In genomic region chr17:78961571-78961970, GRCh38 we compare ENCODE assay signal across 22 cellular contexts. TPM values are rescaled to one million over a fixed set of nuclear protein-coding genes. Genes with fewer than 3 reads are reported as not detected.
"Had no signal": no experiment of that assay in that cellular context is flagged by ENCODE, and none has a peak within 500 bp of the region (broad histone marks: within the 10 kb centered on the region; RNA-seq: fewer than 3 reads in every experiment).

No MANE protein-coding gene starts in this region.

- H3K9me3 ChIP-seq: body of pancreas, psoas muscle, stomach, suprapubic skin had no signal

- H3K9me3 Mint-ChIP-seq: activated naive CD8-positive, alpha-beta T cell treated with anti-CD3 and anti-CD28 coated beads, Interleukin-2, amount 50 U/mL, for 24 hours; activated T-helper 1 cell treated with anti-CD3 and anti-CD28 coated beads, Interleukin-12 subunit alpha, Interleukin-12 subunit beta, Interleukin-2, Interleukin-4 antibody, amounts not matched to agents 30 ng/mL and 10 ng/mL and 1 ng/mL, durations not matched to agents 14 hours and 24 hours and 36 hours; dendritic cell treated with granulocyte-macrophage colony-stimulating factor and Interleukin-4, amounts not matched to agents 40 ng/mL and 50 ng/mL, for 4 days; mesothelial cell of epicardium; natural killer cell; stimulated activated memory B cell treated with anti-CD40 and anti-IgM and Interleukin-4, amounts not matched to agents 10 μg/mL and 1 μg/mL and 100 μg/mL, for 72 hours; type B pancreatic cell had no signal

- H3K36me3 Mint-ChIP-seq: natural killer cell; stimulated activated memory B cell treated with anti-CD40 and anti-IgM and Interleukin-4, amounts not matched to agents 10 μg/mL and 1 μg/mL and 100 μg/mL, for 72 hours; type B pancreatic cell had no signal

- H3K27ac Mint-ChIP-seq: activated CD8-positive, alpha-beta T cell treated with anti-CD3 and anti-CD28 coated beads, Interleukin-2, amount 10 ng/mL, durations not matched to agents 7 days and 5 days; activated naive CD8-positive, alpha-beta T cell treated with anti-CD3 and anti-CD28 coated beads, Interleukin-2, amount 50 U/mL, for 24 hours; activated T-helper 1 cell treated with anti-CD3 and anti-CD28 coated beads, Interleukin-12 subunit alpha, Interleukin-12 subunit beta, Interleukin-2, Interleukin-4 antibody, amounts not matched to agents 30 ng/mL and 10 ng/mL and 1 ng/mL, durations not matched to agents 14 hours and 24 hours and 36 hours; dendritic cell treated with granulocyte-macrophage colony-stimulating factor and Interleukin-4, amounts not matched to agents 40 ng/mL and 50 ng/mL, for 4 days; mesothelial cell of epicardium; natural killer cell; stimulated activated memory B cell treated with anti-CD40 and anti-IgM and Interleukin-4, amounts not matched to agents 10 μg/mL and 1 μg/mL and 100 μg/mL, for 72 hours; T-helper 17 cell had no signal

- ATAC-seq: activated CD8-positive, alpha-beta T cell treated with anti-CD3 and anti-CD28 coated beads, Interleukin-2, amount 10 ng/mL, durations not matched to agents 7 days and 5 days; activated naive CD8-positive, alpha-beta T cell treated with anti-CD3 and anti-CD28 coated beads, Interleukin-2, amount 50 U/mL, for 24 hours; natural killer cell; stimulated activated memory B cell treated with anti-CD40 and anti-IgM and Interleukin-4, amounts not matched to agents 10 μg/mL and 1 μg/mL and 100 μg/mL, for 72 hours; T-helper 17 cell had no signal

- H3K27me3 ChIP-seq: body of pancreas, foreskin keratinocyte, stomach, suprapubic skin had no signal

- H3K4me1 ChIP-seq: psoas muscle had no signal

- H3K27me3 Mint-ChIP-seq: type B pancreatic cell had no signal

- H3K27ac ChIP-seq: body of pancreas, foreskin keratinocyte, suprapubic skin had no signal

- H3K4me3 Mint-ChIP-seq: activated CD8-positive, alpha-beta T cell treated with anti-CD3 and anti-CD28 coated beads, Interleukin-2, amount 10 ng/mL, durations not matched to agents 7 days and 5 days; activated naive CD8-positive, alpha-beta T cell treated with anti-CD3 and anti-CD28 coated beads, Interleukin-2, amount 50 U/mL, for 24 hours; activated T-helper 1 cell treated with anti-CD3 and anti-CD28 coated beads, Interleukin-12 subunit alpha, Interleukin-12 subunit beta, Interleukin-2, Interleukin-4 antibody, amounts not matched to agents 30 ng/mL and 10 ng/mL and 1 ng/mL, durations not matched to agents 14 hours and 24 hours and 36 hours; dendritic cell treated with granulocyte-macrophage colony-stimulating factor and Interleukin-4, amounts not matched to agents 40 ng/mL and 50 ng/mL, for 4 days; mesothelial cell of epicardium; natural killer cell; stimulated activated memory B cell treated with anti-CD40 and anti-IgM and Interleukin-4, amounts not matched to agents 10 μg/mL and 1 μg/mL and 100 μg/mL, for 72 hours; T-helper 17 cell; type B pancreatic cell had no signal

- H3K4me1 Mint-ChIP-seq: natural killer cell had no signal

- H3K36me3 ChIP-seq: suprapubic skin had no signal

- H3K4me3 ChIP-seq: body of pancreas, psoas muscle, stomach, suprapubic skin had no signal

- DNase-seq: activated CD4-positive, alpha-beta T cell treated with anti-CD3 and anti-CD28 coated beads for 48 hours; activated CD4-positive, CD25-positive, alpha-beta regulatory T cell; activated CD8-positive, alpha-beta T cell treated with anti-CD3 and anti-CD28 coated beads, Interleukin-2, amount 10 ng/mL, durations not matched to agents 7 days and 5 days; activated gamma-delta T cell; activated naive CD4-positive, alpha-beta T cell treated with anti-CD3 and anti-CD28 coated beads, Interleukin-2, amount 50 U/mL, for 16 hours; activated naive CD8-positive, alpha-beta T cell treated with anti-CD3 and anti-CD28 coated beads, Interleukin-2, amount 50 U/mL, for 24 hours; effector CD4-positive, alpha-beta T cell; hippocampal formation; natural killer cell; stimulated activated CD4-positive, alpha-beta T cell treated with anti-CD3 and anti-CD28 coated beads, Interleukin-1b, Interleukin-23, amount 100 ng/mL, for 48 hours; T-helper 17 cell had no signal

RNA-seq across cellular contexts. Expression of gene CEP295NL, which starts 58.6 kb away (rescaled TPM):
- total RNA-seq: activated T-helper 1 cell treated with anti-CD3 and anti-CD28 coated beads, Interleukin-12 subunit alpha, Interleukin-12 subunit beta, Interleukin-2, Interleukin-4 antibody, amounts not matched to agents 30 ng/mL and 10 ng/mL and 1 ng/mL, durations not matched to agents 14 hours and 24 hours and 36 hours had no signal
- polyA plus RNA-seq: foreskin keratinocyte, mammary epithelial cell had no signal
